In genomic region chr20:12987261-12987660, GRCh38 we compare ENCODE assay signal across 22 cellular contexts.
"Had no signal": no experiment of that assay in that cellular context is flagged by ENCODE, and none has a peak within 500 bp of the region (broad histone marks: within the 10 kb centered on the region; RNA-seq: fewer than 3 reads in every experiment).

No MANE protein-coding gene starts in this region.

- H3K27ac ChIP-seq: coronary artery, dorsolateral prefrontal cortex, esophagus squamous epithelium, gastrocnemius medialis, heart right ventricle, left lung, lower lobe of right lung had no signal

- H3K4me1 ChIP-seq: esophagus squamous epithelium, gastrocnemius medialis, heart right ventricle, left lung, lower lobe of right lung had no signal

- H3K27me3 ChIP-seq: esophagus squamous epithelium, gastrocnemius medialis, left lung had no signal

- FAIRE-seq: endothelial cell of umbilical vein, islet of Langerhans, keratinocyte had no signal

- ATAC-seq: gastrocnemius medialis, heart right ventricle, left cardiac atrium, left lung, left ventricle myocardium superior, lower lobe of right lung, mucosa of descending colon had no signal

- DNase-seq: dermis blood vessel endothelial cell; dorsolateral prefrontal cortex; effector CD4-positive, alpha-beta T cell; effector memory CD4-positive, alpha-beta T cell; esophagus squamous epithelium; foreskin fibroblast; foreskin melanocyte; gastrocnemius medialis; glutamatergic neuron; head of caudate nucleus; heart right ventricle; hippocampal formation; left cardiac atrium; left lung; left ventricle myocardium superior; lower lobe of right lung; mesenchymal stem cell; mucosa of descending colon had no signal

- H3K9me3 ChIP-seq: esophagus squamous epithelium, gastrocnemius medialis, heart right ventricle, left lung, lower lobe of right lung, mucosa of descending colon had no signal

- H3K4me3 ChIP-seq: coronary artery, dorsolateral prefrontal cortex, esophagus squamous epithelium, gastrocnemius medialis, heart right ventricle, left lung, lower lobe of right lung, mucosa of descending colon had no signal

- H3K36me3 ChIP-seq: esophagus squamous epithelium, gastrocnemius medialis, heart right ventricle, left lung, lower lobe of right lung had no signal
